Comparison of ENCODE assay signal across 1 cellular context in the genomic region with DNA sequence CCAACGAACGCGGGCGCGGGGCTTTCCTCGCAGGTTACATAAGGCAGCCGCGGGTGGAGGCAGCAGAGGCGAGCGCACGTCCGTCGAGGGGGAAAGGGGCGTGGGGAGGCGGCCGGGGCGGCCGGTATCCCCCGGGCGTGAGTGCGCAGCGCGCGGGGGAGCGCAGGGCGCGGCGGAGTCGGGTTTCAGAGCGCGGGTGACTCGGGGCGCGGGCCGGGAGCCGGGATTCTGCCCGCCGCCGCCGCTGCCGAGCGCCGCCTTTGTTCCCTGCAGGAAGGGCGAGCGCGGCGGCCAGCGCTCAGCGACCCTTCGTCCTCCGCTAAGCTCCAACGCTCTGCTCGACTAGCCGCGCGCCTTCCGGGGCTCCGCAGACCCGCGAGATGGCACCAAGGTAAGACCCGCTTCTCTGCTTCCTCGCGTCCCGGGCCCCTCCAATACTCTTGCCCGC.
TF ChIP-seq lines count a peak whose summit lies in the region.

A gene (plus strand): TSS at position 226 of the 448 bp plus-strand sequence. CDS start 155 bp downstream, at position 381.

TF ChIP-seq in K562, 482 proteins besides CTCF, POLR2A, EP300 and RAD21 (continued from another document):
- TF ChIP-seq, protein P1, sequence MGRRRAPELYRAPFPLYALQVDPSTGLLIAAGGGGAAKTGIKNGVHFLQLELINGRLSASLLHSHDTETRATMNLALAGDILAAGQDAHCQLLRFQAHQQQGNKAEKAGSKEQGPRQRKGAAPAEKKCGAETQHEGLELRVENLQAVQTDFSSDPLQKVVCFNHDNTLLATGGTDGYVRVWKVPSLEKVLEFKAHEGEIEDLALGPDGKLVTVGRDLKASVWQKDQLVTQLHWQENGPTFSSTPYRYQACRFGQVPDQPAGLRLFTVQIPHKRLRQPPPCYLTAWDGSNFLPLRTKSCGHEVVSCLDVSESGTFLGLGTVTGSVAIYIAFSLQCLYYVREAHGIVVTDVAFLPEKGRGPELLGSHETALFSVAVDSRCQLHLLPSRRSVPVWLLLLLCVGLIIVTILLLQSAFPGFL (CRISPR knock-in tag; IDR thresholded peaks at IDR 0.05) = no peak
- TF ChIP-seq KAT8 (IDR thresholded peaks at IDR 0.05; ENCODE audit: low read depth) = no peak
- peak; percentile 50; the same call in 1 of the 2 replicates for TF ChIP-seq POLR2G (IDR thresholded peaks at IDR 0.05; ENCODE audit: low read depth, low read length)
- 0 out of 2 replicates have a peak, but pooled peaks have one; percentile 37 for TF ChIP-seq MTA3 (IDR thresholded peaks at IDR 0.05; ENCODE audit: borderline replicate concordance)
